In the genomic region with DNA sequence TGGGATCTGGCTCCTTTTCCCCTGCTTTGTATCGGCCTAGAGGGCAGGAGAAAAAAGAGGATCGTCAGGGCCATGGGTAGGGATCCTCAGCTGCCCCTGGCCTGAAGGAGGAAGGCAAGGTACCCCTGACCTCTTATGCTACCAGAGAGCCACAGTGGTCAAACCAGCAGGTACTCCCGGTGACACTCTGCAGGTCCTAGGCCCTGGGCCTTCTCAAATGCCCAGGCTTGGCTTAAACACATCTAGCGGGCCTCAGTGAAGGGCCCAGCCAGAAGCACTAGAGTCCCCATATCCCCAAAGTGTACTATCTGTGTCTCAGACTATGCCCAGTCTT, we compare ENCODE assay signal across 1 cellular context.
TF ChIP-seq lines count a peak whose summit lies in the region.

No MANE protein-coding gene starts in this region.

TF ChIP-seq in GM23338, 12 proteins besides CTCF, POLR2A, EP300 and RAD21 (continued from another document):
- TF ChIP-seq ZNF462 (CRISPR knock-in tag; IDR thresholded peaks at IDR 0.05) (no peak), ZNF114 (CRISPR knock-in tag; IDR thresholded peaks at IDR 0.05) (no peak), EZH2 (IDR thresholded peaks at IDR 0.05; ENCODE audit: low read depth, unreplicated experiment) (no peak)
